ENCODE assay signal across 7 cellular contexts in the genomic region with DNA sequence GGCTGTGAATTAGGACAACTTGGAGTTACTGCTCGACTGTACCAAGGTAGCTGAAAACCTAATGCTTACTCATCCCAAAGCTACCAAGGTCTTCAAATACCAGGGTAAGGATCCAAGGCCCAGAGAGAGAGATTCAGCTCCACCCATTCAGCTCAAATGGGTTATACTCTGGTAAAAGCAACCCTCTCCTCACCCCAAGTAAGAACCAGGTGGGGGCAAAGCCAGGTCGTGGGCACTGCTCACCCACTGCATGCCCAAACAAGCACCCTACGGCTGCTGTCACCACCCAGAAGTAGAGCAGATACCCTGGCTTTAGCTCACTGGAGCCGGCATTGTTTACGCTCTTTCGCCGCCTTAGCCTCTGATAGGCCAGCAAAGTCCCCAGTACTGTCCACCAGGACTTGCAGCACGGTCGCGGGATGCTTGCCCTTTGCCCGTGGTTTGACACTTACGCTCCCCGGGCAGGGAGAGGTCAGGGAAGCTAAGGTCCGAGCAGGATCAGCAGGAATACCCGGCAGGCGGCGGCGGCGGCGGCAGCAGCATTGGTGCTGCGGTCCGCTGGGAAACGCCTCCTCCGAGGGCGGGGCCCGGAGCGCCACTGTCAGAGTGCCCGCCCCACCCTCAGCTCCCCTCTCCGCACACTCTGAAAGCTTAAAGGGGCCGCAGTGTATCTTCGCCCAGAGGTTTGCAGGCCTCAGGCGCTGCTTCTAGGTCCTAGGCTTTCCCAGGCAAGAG. TPM values are rescaled to one million over a fixed set of nuclear protein-coding genes. Genes with fewer than 3 reads are reported as not detected.
A peak's percentile ranks its signal among the peaks of the same experiment; 100 is the strongest.
DNase-seq lines count a peak whose midpoint lies in the region; ATAC-seq, FAIRE-seq and TF ChIP-seq lines count a peak whose summit lies in the region.

No MANE protein-coding gene starts in this region.

- H3K27ac ChIP-seq in endothelial cell of umbilical vein (ENCODE audit: insufficient read depth, low read depth, low read length) (peak overlapping the region; percentile 26), mesodermal cell (ENCODE audit: low read depth, low read length, severe bottlenecking) (peak overlapping the region; percentile 65)

- H4K20me1 ChIP-seq in endothelial cell of umbilical vein (replicated peaks; ENCODE audit: control insufficient read depth, extremely low read depth, insufficient read depth, low read length) = no peaks in the 10 kb centered on the region

- peak overlapping the region; percentile 84 for H3K4me2 ChIP-seq in endothelial cell of umbilical vein (ENCODE audit: insufficient read depth, low read length)

- H3K36me3 ChIP-seq in endothelial cell of umbilical vein (ENCODE audit: control insufficient read depth in 2 of 2, extremely low read depth in 1 of 2, insufficient read depth in 2 of 2, low read length in 2 of 2) (no peaks in the 10 kb centered on the region), mesodermal cell (ENCODE audit: control insufficient read depth, insufficient read depth, low read length) (peaks cover 11% of the 10 kb centered on the region)

- no peaks in the 10 kb centered on the region for H3K9me1 ChIP-seq in endothelial cell of umbilical vein (replicated peaks; ENCODE audit: control insufficient read depth, extremely low read depth, insufficient read depth, low read length)

- dilution Hi-C loops in endothelial cell of umbilical vein (cut with MboI; ENCODE audit: extremely low pct_ligation_motif_present, low sequenced_read_pairs) = no loop called here

- H3K9me3 ChIP-seq in endothelial cell of umbilical vein (replicated peaks; ENCODE audit: control insufficient read depth, insufficient read depth, low read length) = no peaks in the 10 kb centered on the region
- H3K9me3 ChIP-seq in mesodermal cell (ENCODE audit: control insufficient read depth, low read length) = no peaks in the 10 kb centered on the region

- TSS peak; percentile 29 for BruUV-seq in endothelial cell of umbilical vein (replicated peaks; lab: Mats Ljungman, UMichigan)

- WGBS in mesodermal cell (ENCODE audit: insufficient coverage in 2 of 2), 2 experiments = 8 to 10% methylated on average over 24 to 32 of the region's 32 CpGs

- peak; percentile 83 for FAIRE-seq in endothelial cell of umbilical vein (lab: Jason Lieb, UNC)

- H3K4me3 ChIP-seq in endothelial cell of umbilical vein (replicated peaks in 1 of 3; ENCODE audit: insufficient read depth in 1 of 3, low read depth in 1 of 3, low read length in 3 of 3) (peak overlapping the region; percentile 12 to 68 (median 45)), mesodermal cell (ENCODE audit: extremely low read depth, insufficient read depth, low read length, poor library complexity, severe bottlenecking) (peak overlapping the region; percentile 39)

- peak overlapping the region; percentile 80 for H2AFZ ChIP-seq in endothelial cell of umbilical vein (ENCODE audit: low read depth, low read length)

- intact Hi-C loops in endothelial cell of umbilical vein (cut with micrococcal nuclease) = loop anchor here (1.0 kb wide), 1 partner anchor 20 kb away; a partner anchor contains a TSS

- CTCF ChIA-PET in endothelial cell of umbilical vein (lab: Charles Lee) = interaction anchor here (0.6 to 1.5 kb wide), 14 partner anchors 8 to 788 kb away, joined by 3 to 8 read pairs (median 3); a partner anchor contains a TSS

- TF ChIP-seq POLR2A in endothelial cell of umbilical vein (IDR thresholded peaks at IDR 0.05; ENCODE audit: low read depth, low read length) = no peak

- peak; percentile 89 for DNase-seq in NCI-H69 (lab: John Stamatoyannopoulos, UW)
- DNase-seq in activated CD8-positive, alpha-beta memory T cell treated with anti-CD3 and anti-CD28 coated beads, Interleukin-2, amount 50 U/mL, for 48 hours = peak; percentile 83
- DNase-seq in endothelial cell of umbilical vein (ENCODE audit: low read depth, low spot score) = peak; percentile 86
- peak; percentile 41 for DNase-seq in stimulated activated CD8-positive, alpha-beta memory T cell treated with anti-CD3 and anti-CD28 coated beads, Interleukin-15, amount 100 ng/mL, for 24 hours (ENCODE audit: low read depth)

- peaks cover 98% of the 10 kb centered on the region for H3K79me2 ChIP-seq in endothelial cell of umbilical vein (ENCODE audit: control insufficient read depth, insufficient read depth, low read length)

- POLR2A ChIA-PET in endothelial cell of umbilical vein (lab: Charles Lee) = no interaction called here

- H3K4me1 ChIP-seq in endothelial cell of umbilical vein (ENCODE audit: control insufficient read depth, extremely low read depth, insufficient read depth, low read length) (peaks cover 11% of the 10 kb centered on the region), mesodermal cell (ENCODE audit: control insufficient read depth, insufficient read depth, low read length, poor library complexity, severe bottlenecking) (peaks cover 4% of the 10 kb centered on the region)

- H3K9ac ChIP-seq in endothelial cell of umbilical vein (replicated peaks; ENCODE audit: extremely low read depth, insufficient read depth, low read length) = peak overlapping the region; percentile 25

- no peaks in the 10 kb centered on the region for H3K27me3 ChIP-seq in endothelial cell of umbilical vein (ENCODE audit: control insufficient read depth in 2 of 2, insufficient read depth in 2 of 2, low read length in 2 of 2)

- ATAC-seq in GM18511 (IDR thresholded peaks at IDR 0.05; ENCODE audit: unreplicated experiment) (peak; percentile 98), HG02938 (IDR thresholded peaks at IDR 0.05; ENCODE audit: unreplicated experiment) (peak; percentile 93)

- no peak for TF ChIP-seq CTCF in endothelial cell of umbilical vein (IDR thresholded peaks at IDR 0.05; ENCODE audit: extremely low read depth in 1 of 2, insufficient read depth in 1 of 2, low read depth in 1 of 2, low read length in 2 of 2)

TF ChIP-seq in endothelial cell of umbilical vein, 7 proteins besides CTCF, POLR2A, EP300 and RAD21:
- no peak for TF ChIP-seq JUN (IDR thresholded peaks at IDR 0.05; ENCODE audit: borderline replicate concordance, insufficient read depth, insufficient read length, low read depth)
- TF ChIP-seq GATA2 (IDR thresholded peaks at IDR 0.05; ENCODE audit: insufficient read depth, insufficient read length, low read depth, low read length) = no peak
TF ChIP-seq in endothelial cell of umbilical vein: peak in this region for 0.

RNA-seq across cellular contexts. Expression of a gene that starts 19.6 kb away (rescaled TPM):
- 138 and 140 TPM in 2 replicates for total RNA-seq in endothelial cell of umbilical vein
- 47.4 and 50.1 TPM in 2 replicates for polyA plus RNA-seq in endothelial cell of umbilical vein
- 58.3 and 61.9 TPM in 2 replicates for polyA plus RNA-seq in endothelial cell of umbilical vein (2011; cell fraction: cytosol; rRNA removed)
- polyA plus RNA-seq in endothelial cell of umbilical vein (2011; cell fraction: nucleus; rRNA removed) = 104 and 128 TPM in 2 replicates
- polyA plus RNA-seq in endothelial cell of umbilical vein (2012) = 63.6 and 83.9 TPM in 2 replicates
- 120 and 131 TPM in 2 replicates for polyA minus RNA-seq in endothelial cell of umbilical vein
- 85.5 TPM for polyA minus RNA-seq in endothelial cell of umbilical vein (2011; cell fraction: cytosol; rRNA and poly(A)+ RNA removed)
- polyA minus RNA-seq in endothelial cell of umbilical vein (2011; cell fraction: nucleus; rRNA and poly(A)+ RNA removed) = 81.7 and 148 TPM in 2 replicates
- polyA plus RNA-seq in mesodermal cell (2013, experiment 1 of 2) = 113 TPM
- 114 TPM for polyA plus RNA-seq in mesodermal cell (2013, experiment 2 of 2)

Comparison
In these comparisons a context has a peak if more than half of its experiments do, and no peak if none do; other contexts are left out.
1. Peak in every context shown above with its lines: DNase-seq, ATAC-seq, H3K4me3 ChIP-seq and H3K27ac ChIP-seq.